1 cellular context compared by ENCODE assay signal in the genomic region with DNA sequence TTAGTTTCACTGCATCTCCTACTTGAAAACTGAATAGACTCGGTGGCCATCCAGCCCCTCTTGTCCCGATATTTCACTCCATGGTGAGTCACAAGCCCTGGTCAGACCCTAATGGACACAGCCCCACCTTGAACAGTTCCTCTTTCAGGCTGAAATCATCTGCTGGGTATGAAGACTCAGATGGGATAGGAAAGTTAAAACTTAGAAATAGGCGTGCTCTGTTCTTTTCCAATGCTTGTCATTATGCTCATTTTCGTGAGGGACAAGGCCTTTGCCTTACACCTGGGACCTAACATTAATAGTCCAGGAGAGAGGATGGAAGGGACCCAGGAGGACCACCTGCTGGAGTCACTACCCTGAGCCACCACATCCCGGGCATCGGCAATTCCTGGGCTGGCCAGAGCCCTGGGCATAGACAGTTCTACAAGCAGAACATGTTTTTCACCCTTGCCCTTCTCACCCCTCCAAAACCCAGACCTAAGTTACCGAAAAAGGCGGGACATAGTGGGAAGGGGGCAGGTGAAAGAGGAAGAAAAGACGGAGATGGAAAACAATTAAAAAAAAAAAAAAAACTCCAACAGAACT.
TF ChIP-seq lines count a peak whose summit lies in the region.

No MANE protein-coding gene starts in this region.

TF ChIP-seq in GM12878, 131 proteins besides CTCF, POLR2A, EP300 and RAD21 (continued from another document):
- TF ChIP-seq, protein P1, sequence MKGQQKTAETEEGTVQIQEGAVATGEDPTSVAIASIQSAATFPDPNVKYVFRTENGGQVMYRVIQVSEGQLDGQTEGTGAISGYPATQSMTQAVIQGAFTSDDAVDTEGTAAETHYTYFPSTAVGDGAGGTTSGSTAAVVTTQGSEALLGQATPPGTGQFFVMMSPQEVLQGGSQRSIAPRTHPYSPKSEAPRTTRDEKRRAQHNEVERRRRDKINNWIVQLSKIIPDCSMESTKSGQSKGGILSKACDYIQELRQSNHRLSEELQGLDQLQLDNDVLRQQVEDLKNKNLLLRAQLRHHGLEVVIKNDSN (IDR thresholded peaks at IDR 0.05; ENCODE audit: borderline replicate concordance, extremely low read length, insufficient read depth, low read depth, low read length) = no peak
- no peak for TF ChIP-seq IRF4 (IDR thresholded peaks at IDR 0.05; ENCODE audit: low read depth, low read length)
- TF ChIP-seq ETV6 (conservative IDR thresholded peaks at IDR 0.05 in 1 of 2, IDR thresholded peaks at IDR 0.05 in 1 of 2; ENCODE audit: borderline replicate concordance in 1 of 2, low read depth in 1 of 2) = no peak
- no peak for TF ChIP-seq GABPA (IDR thresholded peaks at IDR 0.05; ENCODE audit: low read depth)
- TF ChIP-seq EZH2 (IDR thresholded peaks at IDR 0.05; ENCODE audit: borderline replicate concordance, control insufficient read depth, low read depth, low read length) = no peak
- TF ChIP-seq MLLT1 (IDR thresholded peaks at IDR 0.05) = no peak
- no peak for TF ChIP-seq MYC (IDR thresholded peaks at IDR 0.05; ENCODE audit: insufficient read depth, insufficient read length, insufficient replicate concordance, low read length, severe bottlenecking)
- no peak for TF ChIP-seq RBBP5 (conservative IDR thresholded peaks at IDR 0.05)
